In genomic region chr3:155970406-155970805, GRCh38 we compare ENCODE assay signal across 18 cellular contexts.
A peak's percentile ranks its signal among the peaks of the same experiment; 100 is the strongest.
DNase-seq lines count a peak whose midpoint lies in the region; ATAC-seq, FAIRE-seq and TF ChIP-seq lines count a peak whose summit lies in the region.
"Had no signal": no experiment of that assay in that cellular context is flagged by ENCODE, and none has a peak within 500 bp of the region (broad histone marks: within the 10 kb centered on the region; RNA-seq: fewer than 3 reads in every experiment).

No MANE protein-coding gene starts in this region.

- H3K4me1 ChIP-seq in HepG2 (ENCODE audit: insufficient read depth, low read length) (no peaks in the 10 kb centered on the region), right lobe of liver (no peaks in the 10 kb centered on the region), K562 (replicated peaks in 1 of 2; ENCODE audit: control insufficient read depth in 2 of 2, insufficient read depth in 2 of 2, low read length in 2 of 2) (no peaks in the 10 kb centered on the region; a peak in 1 of 5 replicates)
- H3K4me1 ChIP-seq: BLaER1 treated with 17β-estradiol and CSF1 and Interleukin-3, amounts not matched to agents 10 nM and 100 nM had no signal

- no peaks in the 10 kb centered on the region for H3K9me1 ChIP-seq in K562 (ENCODE audit: control insufficient read depth, insufficient read depth, low read length)

- H2AFZ ChIP-seq in HepG2 (ENCODE audit: low read length), result no peak overlapping the region
- H2AFZ ChIP-seq in K562 (ENCODE audit: low read depth, low read length), result peak overlapping the region; percentile 60; the same call in 1 of the 2 replicates
- H2AFZ ChIP-seq: GM23248 had no signal

- H3K4me3 ChIP-seq in HepG2 (replicated peaks in 1 of 3; ENCODE audit: insufficient read depth in 1 of 3, low read depth in 2 of 3, low read length in 3 of 3), result no peak overlapping the region
- no peak overlapping the region for H3K4me3 ChIP-seq in right lobe of liver
- no peak overlapping the region for H3K4me3 ChIP-seq in K562
- H3K4me3 ChIP-seq: BLaER1 treated with 17β-estradiol and CSF1 and Interleukin-3, amounts not matched to agents 10 nM and 100 nM; GM12878; GM23248 had no signal

- 55% methylated on average over 2 of the region's 2 CpGs for WGBS in HepG2 (ENCODE audit: low lambda C conversion rate)
- WGBS in right lobe of liver (ENCODE audit: insufficient coverage, low coverage, low lambda C conversion rate, missing lambda C conversion rate), result 100% methylated on average over 1 of the region's 2 CpGs
- 52% methylated on average over 2 of the region's 2 CpGs for WGBS in K562 (ENCODE audit: insufficient coverage, low coverage, missing lambda C conversion rate)

- H3K27me3 ChIP-seq in HepG2 (ENCODE audit: control insufficient read depth in 1 of 2, insufficient read depth in 2 of 2, low read length in 2 of 2), result no peaks in the 10 kb centered on the region
- no peaks in the 10 kb centered on the region for H3K27me3 ChIP-seq in right lobe of liver
- no peaks in the 10 kb centered on the region for H3K27me3 ChIP-seq in K562 (ENCODE audit: control insufficient read depth in 2 of 2, insufficient read depth in 2 of 2, low read length in 2 of 2)
- H3K27me3 ChIP-seq: BLaER1 treated with 17β-estradiol and CSF1 and Interleukin-3, amounts not matched to agents 10 nM and 100 nM had no signal

- FAIRE-seq in HepG2 (lab: Jason Lieb, UNC) (no peak), K562 (lab: Jason Lieb, UNC) (no peak)
- FAIRE-seq: GM12878, GM18507 had no signal

- H3K27ac ChIP-seq in HepG2 (ENCODE audit: extremely low read length, insufficient read depth, low read length) (no peak overlapping the region), right lobe of liver (no peak overlapping the region), K562 (ENCODE audit: extremely low read depth, low read depth, low read length) (no peak overlapping the region)
- H3K27ac ChIP-seq: BLaER1 treated with 17β-estradiol and CSF1 and Interleukin-3, amounts not matched to agents 10 nM and 100 nM; GM23248; HL-60 had no signal

- H3K79me2 ChIP-seq in HepG2 (ENCODE audit: insufficient read depth, low read length), result no peaks in the 10 kb centered on the region
- no peaks in the 10 kb centered on the region for H3K79me2 ChIP-seq in K562 (ENCODE audit: control insufficient read depth, insufficient read depth, low read length)

- POLR2A ChIA-PET in HepG2 (lab: Yijun Ruan, JAX), result no interaction called here
- POLR2A ChIA-PET in K562 (lab: Yijun Ruan, JAX), result no interaction called here

- H3K9ac ChIP-seq in HepG2 (ENCODE audit: insufficient read depth, low read depth, low read length) (no peak overlapping the region), K562 (ENCODE audit: insufficient read depth in 1 of 2, low read depth in 2 of 2, low read length in 2 of 2) (no peak overlapping the region)
- H3K9ac ChIP-seq: BLaER1 treated with 17β-estradiol and CSF1 and Interleukin-3, amounts not matched to agents 10 nM and 100 nM; GM23248 had no signal

- in situ Hi-C loops in HepG2 (cut with HindIII; ENCODE audit: extremely low pct_ligation_motif_present, low pct_unique_long_range_greater_than_20kb) (loop anchor here (25.0 kb wide), 1 partner anchor 608 kb away; no protein-coding TSS in a partner anchor), K562 (cut with MboI) (no loop called here)

- H3K9me3 ChIP-seq in HepG2 (ENCODE audit: low read length), result peaks cover 4% of the 10 kb centered on the region
- H3K9me3 ChIP-seq in right lobe of liver, result no peaks in the 10 kb centered on the region
- no peaks in the 10 kb centered on the region for H3K9me3 ChIP-seq in K562 (replicated peaks; ENCODE audit: control insufficient read depth, insufficient read depth, low read depth, low read length)

- TF ChIP-seq POLR2A in HepG2 (IDR thresholded peaks at IDR 0.05; ENCODE audit: insufficient read depth in 1 of 2, low read depth in 2 of 2, low read length in 2 of 2) (no peak), right lobe of liver (IDR thresholded peaks at IDR 0.05) (no peak), K562 (conservative IDR thresholded peaks at IDR 0.05) (no peak)

- CTCF ChIA-PET in HepG2 (lab: Yijun Ruan, JAX; ENCODE audit: low intra/inter-chr PET ratio, low total read pairs), result no interaction called here
- CTCF ChIA-PET in K562 (lab: Yijun Ruan, JAX; ENCODE audit: low intra/inter-chr PET ratio), result no interaction called here

- intact Hi-C loops in HepG2 (cut with micrococcal nuclease; ENCODE audit: unreplicated experiment) (no loop called here), right lobe of liver (cut with DNase I) (no loop called here), K562 (cut with micrococcal nuclease) (no loop called here)

- no peak for TF ChIP-seq CTCF in HepG2 (CRISPR knock-in tag; IDR thresholded peaks at IDR 0.05)
- TF ChIP-seq CTCF in right lobe of liver (IDR thresholded peaks at IDR 0.05), result no peak
- TF ChIP-seq CTCF in K562 (IDR thresholded peaks at IDR 0.05 in 2 of 3, conservative IDR thresholded peaks at IDR 0.05 in 1 of 3; ENCODE audit: insufficient read depth in 2 of 3, low read depth in 1 of 3, low read length in 3 of 3), result no peak

- no peak overlapping the region for H3K4me2 ChIP-seq in HepG2 (ENCODE audit: low read depth, low read length)
- H3K4me2 ChIP-seq in K562 (ENCODE audit: insufficient read depth, low read length), result no peak overlapping the region
- H3K4me2 ChIP-seq: BLaER1 treated with 17β-estradiol and CSF1 and Interleukin-3, amounts not matched to agents 10 nM and 100 nM had no signal

- H4K20me1 ChIP-seq in HepG2 (ENCODE audit: insufficient read depth, low read length) (no peaks in the 10 kb centered on the region), K562 (replicated peaks; ENCODE audit: control insufficient read depth, insufficient read depth, low read length) (no peaks in the 10 kb centered on the region)
- H4K20me1 ChIP-seq: BLaER1 treated with 17β-estradiol and CSF1 and Interleukin-3, amounts not matched to agents 10 nM and 100 nM had no signal

- H3K36me3 ChIP-seq in HepG2 (replicated peaks in 1 of 2; ENCODE audit: control insufficient read depth in 1 of 2, insufficient read depth in 2 of 2, low read length in 2 of 2), result no peaks in the 10 kb centered on the region
- H3K36me3 ChIP-seq in right lobe of liver, result no peaks in the 10 kb centered on the region
- H3K36me3 ChIP-seq in K562 (ENCODE audit: control insufficient read depth, insufficient read depth, low read length), result no peaks in the 10 kb centered on the region
- H3K36me3 ChIP-seq: BLaER1 treated with 17β-estradiol and CSF1 and Interleukin-3, amounts not matched to agents 10 nM and 100 nM had no signal

- BruUV-seq in HepG2 (replicated peaks; lab: Mats Ljungman, UMichigan) (no TSS peak), K562 (replicated peaks; lab: Mats Ljungman, UMichigan) (no TSS peak)

- TF ChIP-seq RAD21 in HepG2 (CRISPR knock-in tag; IDR thresholded peaks at IDR 0.05), result no peak
- TF ChIP-seq RAD21 in K562 (CRISPR knock-in tag; conservative IDR thresholded peaks at IDR 0.05 in 1 of 2, IDR thresholded peaks at IDR 0.05 in 1 of 2), result no peak

- DNase-seq in HepG2 (ENCODE audit: low spot score) (no peak), right lobe of liver (no peak), RPMI8226 (peak; percentile 11), K562 (ENCODE audit: extremely low read depth in 1 of 4, low spot score in 3 of 4) (peak in 1 of 4 experiments; percentile 9), medulla oblongata (ENCODE audit: extremely low spot score) (no peak)
- no peak for DNase-seq in stimulated activated CD4-positive, alpha-beta T cell treated with anti-CD3 and anti-CD28 coated beads, Interleukin-4, amount 100 ng/mL, for 1 hour
- DNase-seq: ACHN; Calu3; CD4-positive, CD25-positive, alpha-beta regulatory T cell; DMS 273 treated with DMSO at 0.1 percent for 48 hours; GM23248; H7 had no signal

- peak; percentile 35; the same call in 1 of the 3 replicates for ATAC-seq in HepG2
- ATAC-seq in right lobe of liver, result no peak
- ATAC-seq in K562, result peak; percentile 42; the same call in 2 of the 3 replicates
- no peak for ATAC-seq in HG02938 (IDR thresholded peaks at IDR 0.05; ENCODE audit: unreplicated experiment)
- ATAC-seq in GM18520 (IDR thresholded peaks at IDR 0.05; ENCODE audit: unreplicated experiment), result no peak
- ATAC-seq: GM12878 had no signal

- TF ChIP-seq EP300 in HepG2 (IDR thresholded peaks at IDR 0.05; ENCODE audit: low read depth in 2 of 2, low read length in 2 of 2), result no peak
- no peak for TF ChIP-seq EP300 in HepG2 (CRISPR knock-in tag; IDR thresholded peaks at IDR 0.05; ENCODE audit: borderline replicate concordance)
- no peak for TF ChIP-seq EP300 in K562 (IDR thresholded peaks at IDR 0.05; ENCODE audit: low read length)

TF ChIP-seq in HepG2, 621 proteins besides CTCF, POLR2A, EP300 and RAD21:
- TF ChIP-seq GABPA (IDR thresholded peaks at IDR 0.05; ENCODE audit: low read depth, low read length) (no peak), GABPA (CRISPR knock-in tag; IDR thresholded peaks at IDR 0.05; ENCODE audit: low read depth) (peak; percentile 70), ZNF607 (CRISPR knock-in tag; IDR thresholded peaks at IDR 0.05; ENCODE audit: borderline replicate concordance) (no peak)

TF ChIP-seq in K562, 482 proteins besides CTCF, POLR2A, EP300 and RAD21 (continues in another document):
- TF ChIP-seq NFIC (IDR thresholded peaks at IDR 0.05), result no peak
- no peak for TF ChIP-seq ZNF280A (IDR thresholded peaks at IDR 0.05; ENCODE audit: low read depth, partially characterized antibody)
- no peak for TF ChIP-seq KDM4B (IDR thresholded peaks at IDR 0.05; ENCODE audit: borderline replicate concordance in 2 of 2, low read depth in 1 of 2)
- no peak for TF ChIP-seq USF1 (CRISPR knock-in tag; IDR thresholded peaks at IDR 0.05)
- TF ChIP-seq TCF3 (CRISPR knock-in tag; IDR thresholded peaks at IDR 0.05), result no peak
- TF ChIP-seq ZNF263 (CRISPR knock-in tag; IDR thresholded peaks at IDR 0.05; ENCODE audit: borderline replicate concordance), result no peak

Comparison
In these comparisons a context has a peak if more than half of its experiments do, and no peak if none do; other contexts are left out.
1. ATAC-seq: peak in HepG2 (single experiment) and K562 (single experiment); none in right lobe of liver (0 of 4), HG02938 (single experiment) and GM18520 (single experiment).